ENCODE assay signal across 13 cellular contexts in genomic region chr10:26540601-26541000, GRCh38.
DNase-seq lines count a peak whose midpoint lies in the region; ATAC-seq and TF ChIP-seq lines count a peak whose summit lies in the region.
"Had no signal": no experiment of that assay in that cellular context is flagged by ENCODE, and none has a peak within 500 bp of the region (broad histone marks: within the 10 kb centered on the region; RNA-seq: fewer than 3 reads in every experiment).

No MANE protein-coding gene starts in this region.

- H3K9ac ChIP-seq in Karpas-422 (ENCODE audit: low read length) = no peak overlapping the region

- DNase-seq in activated naive CD4-positive, alpha-beta T cell treated with anti-CD3 and anti-CD28 coated beads, Interleukin-2, amount 50 U/mL, for 72 hours (ENCODE audit: low spot score in 2 of 2) = no peak
- DNase-seq in activated naive CD4-positive, alpha-beta T cell treated with anti-CD3 and anti-CD28 coated beads, Interleukin-2, amount 10 ng/mL, durations not matched to agents 7 days and 5 days = no peak
- DNase-seq in activated naive CD8-positive, alpha-beta T cell treated with anti-CD3 and anti-CD28 coated beads for 36 hours = peak; percentile 36
- DNase-seq in superior temporal gyrus (ENCODE audit: extremely low spot score) = peak; percentile 27
- no peak for DNase-seq in vagina (ENCODE audit: extremely low spot score in 2 of 2)
- DNase-seq in NK-92 (lab: John Stamatoyannopoulos, UW; ENCODE audit: unreplicated experiment) = no peak
- DNase-seq in Karpas-422 = no peak
- DNase-seq: MG63; stimulated activated CD4-positive, alpha-beta T cell treated with anti-CD3 and anti-CD28 coated beads, Interleukin-4, amount 100 ng/mL, for 1 hour had no signal

- H3K4me3 ChIP-seq in vagina (no peak overlapping the region), Karpas-422 (ENCODE audit: low read length) (no peak overlapping the region)
- H3K4me3 ChIP-seq: hepatocyte, MG63 had no signal

- no peak overlapping the region for H3K4me2 ChIP-seq in Karpas-422 (ENCODE audit: low read depth, low read length, poor library complexity, severe bottlenecking)
- H3K4me2 ChIP-seq: hepatocyte had no signal

- H3K27ac Mint-ChIP-seq in activated naive CD4-positive, alpha-beta T cell treated with anti-CD3 and anti-CD28 coated beads, Interleukin-2, amount 50 U/mL, for 72 hours = peak overlapping the region; percentile 16 to 50
- H3K27ac Mint-ChIP-seq in activated naive CD4-positive, alpha-beta T cell treated with anti-CD3 and anti-CD28 coated beads, Interleukin-2, amount 10 ng/mL, durations not matched to agents 7 days and 5 days = no peak overlapping the region
- peak overlapping the region; percentile 58 for H3K27ac Mint-ChIP-seq in activated naive CD8-positive, alpha-beta T cell treated with anti-CD3 and anti-CD28 coated beads for 36 hours
- H3K27ac Mint-ChIP-seq: type B pancreatic cell had no signal

- H3K4me3 Mint-ChIP-seq in activated naive CD4-positive, alpha-beta T cell treated with anti-CD3 and anti-CD28 coated beads, Interleukin-2, amount 10 ng/mL, durations not matched to agents 7 days and 5 days = no peak overlapping the region
- H3K4me3 Mint-ChIP-seq in activated naive CD8-positive, alpha-beta T cell treated with anti-CD3 and anti-CD28 coated beads for 36 hours = no peak overlapping the region
- H3K4me3 Mint-ChIP-seq: natural killer cell treated with Interleukin-12 subunit alpha and Interleukin-12 subunit beta and Interleukin-15 and Interleukin-18, amount 100 ng/mL, for 72 hours; type B pancreatic cell had no signal

- no peak overlapping the region for H3K27ac ChIP-seq in vagina
- H3K27ac ChIP-seq in Karpas-422 (ENCODE audit: low read length) = no peak overlapping the region
- H3K27ac ChIP-seq: hepatocyte had no signal

- CTCF ChIA-PET in activated naive CD4-positive, alpha-beta T cell treated with anti-CD3 and anti-CD28 coated beads, Interleukin-2, amount 10 ng/mL, durations not matched to agents 7 days and 5 days (lab: Charles Lee) = interaction anchor here (1.4 kb wide), 1 partner anchor 15 kb away, joined by 3 read pairs; no protein-coding TSS in a partner anchor

- H3K27me3 ChIP-seq in vagina = no peaks in the 10 kb centered on the region
- H3K27me3 ChIP-seq in Karpas-422 (ENCODE audit: low read length) = no peaks in the 10 kb centered on the region
- H3K27me3 ChIP-seq: hepatocyte, MG63 had no signal

- no peaks in the 10 kb centered on the region for H3K79me2 ChIP-seq in Karpas-422 (ENCODE audit: low read length)
- H3K79me2 ChIP-seq: hepatocyte had no signal

- TF ChIP-seq CTCF in vagina (IDR thresholded peaks at IDR 0.05) = no peak

- no peak for TF ChIP-seq POLR2A in vagina (IDR thresholded peaks at IDR 0.05)

- H2AFZ ChIP-seq in Karpas-422 (ENCODE audit: low read length) = no peak overlapping the region
- H2AFZ ChIP-seq: hepatocyte had no signal

- H4K20me1 ChIP-seq in Karpas-422 (ENCODE audit: insufficient read depth, low read depth, low read length) = no peaks in the 10 kb centered on the region

- H3K4me1 ChIP-seq in vagina (no peaks in the 10 kb centered on the region), Karpas-422 (ENCODE audit: low read length) (peaks cover 2% of the 10 kb centered on the region; the same call in 1 of the 2 replicates)

- H3K9me3 Mint-ChIP-seq in activated naive CD4-positive, alpha-beta T cell treated with anti-CD3 and anti-CD28 coated beads, Interleukin-2, amount 50 U/mL, for 72 hours = no peaks in the 10 kb centered on the region
- H3K9me3 Mint-ChIP-seq in activated naive CD4-positive, alpha-beta T cell treated with anti-CD3 and anti-CD28 coated beads, Interleukin-2, amount 10 ng/mL, durations not matched to agents 7 days and 5 days = no peaks in the 10 kb centered on the region
- no peaks in the 10 kb centered on the region for H3K9me3 Mint-ChIP-seq in activated naive CD8-positive, alpha-beta T cell treated with anti-CD3 and anti-CD28 coated beads for 36 hours
- H3K9me3 Mint-ChIP-seq: natural killer cell treated with Interleukin-12 subunit alpha and Interleukin-12 subunit beta and Interleukin-15 and Interleukin-18, amount 100 ng/mL, for 72 hours; type B pancreatic cell had no signal

- ATAC-seq in activated naive CD4-positive, alpha-beta T cell treated with anti-CD3 and anti-CD28 coated beads, Interleukin-2, amount 50 U/mL, for 72 hours = peak in 1 of 2 donors; percentile 71
- ATAC-seq in HG03060 (IDR thresholded peaks at IDR 0.05; ENCODE audit: low read depth, unreplicated experiment) = peak; percentile 43
- ATAC-seq: natural killer cell treated with Interleukin-12 subunit alpha and Interleukin-12 subunit beta and Interleukin-15 and Interleukin-18, amount 100 ng/mL, for 72 hours had no signal

- peaks cover 20 to 28% of the 10 kb centered on the region in 2 donors for H3K36me3 Mint-ChIP-seq in activated naive CD4-positive, alpha-beta T cell treated with anti-CD3 and anti-CD28 coated beads, Interleukin-2, amount 50 U/mL, for 72 hours
- peaks cover 48% of the 10 kb centered on the region for H3K36me3 Mint-ChIP-seq in activated naive CD4-positive, alpha-beta T cell treated with anti-CD3 and anti-CD28 coated beads, Interleukin-2, amount 10 ng/mL, durations not matched to agents 7 days and 5 days
- H3K36me3 Mint-ChIP-seq in activated naive CD8-positive, alpha-beta T cell treated with anti-CD3 and anti-CD28 coated beads for 36 hours = peaks cover 37% of the 10 kb centered on the region
- H3K36me3 Mint-ChIP-seq: type B pancreatic cell had no signal

- intact Hi-C loops in vagina (cut with DNase I) = no loop called here

- H3K36me3 ChIP-seq in vagina (no peaks in the 10 kb centered on the region), Karpas-422 (ENCODE audit: insufficient read depth, low read length) (peaks cover 53% of the 10 kb centered on the region)
- H3K36me3 ChIP-seq: MG63 had no signal

- H3K27me3 Mint-ChIP-seq in activated naive CD4-positive, alpha-beta T cell treated with anti-CD3 and anti-CD28 coated beads, Interleukin-2, amount 10 ng/mL, durations not matched to agents 7 days and 5 days = no peaks in the 10 kb centered on the region
- H3K27me3 Mint-ChIP-seq in activated naive CD8-positive, alpha-beta T cell treated with anti-CD3 and anti-CD28 coated beads for 36 hours = no peaks in the 10 kb centered on the region
- H3K27me3 Mint-ChIP-seq: natural killer cell treated with Interleukin-12 subunit alpha and Interleukin-12 subunit beta and Interleukin-15 and Interleukin-18, amount 100 ng/mL, for 72 hours; type B pancreatic cell had no signal

- H3K4me1 Mint-ChIP-seq in activated naive CD4-positive, alpha-beta T cell treated with anti-CD3 and anti-CD28 coated beads, Interleukin-2, amount 10 ng/mL, durations not matched to agents 7 days and 5 days = peaks cover 17% of the 10 kb centered on the region
- peaks cover 31% of the 10 kb centered on the region for H3K4me1 Mint-ChIP-seq in activated naive CD8-positive, alpha-beta T cell treated with anti-CD3 and anti-CD28 coated beads for 36 hours

- H3K9me3 ChIP-seq in vagina (no peaks in the 10 kb centered on the region), Karpas-422 (ENCODE audit: low read length) (no peaks in the 10 kb centered on the region)
- H3K9me3 ChIP-seq: MG63 had no signal

- H3K9me2 ChIP-seq in Karpas-422 (replicated peaks; ENCODE audit: insufficient read depth, low read length) = no peaks in the 10 kb centered on the region

Comparison
In these comparisons a context has a peak if more than half of its experiments do, and no peak if none do; other contexts are left out.
1. DNase-seq: peak in activated naive CD8-positive, alpha-beta T cell treated with anti-CD3 and anti-CD28 coated beads for 36 hours (single experiment) and superior temporal gyrus (single experiment); none in activated naive CD4-positive, alpha-beta T cell treated with anti-CD3 and anti-CD28 coated beads, Interleukin-2, amount 50 U/mL, for 72 hours (0 of 2), activated naive CD4-positive, alpha-beta T cell treated with anti-CD3 and anti-CD28 coated beads, Interleukin-2, amount 10 ng/mL, durations not matched to agents 7 days and 5 days (single experiment), vagina (0 of 2), NK-92 (single experiment) and Karpas-422 (single experiment).